Comparison of ENCODE assay signal across 8 cellular contexts in genomic region chr14:22226381-22226780, GRCh38.
A peak's percentile ranks its signal among the peaks of the same experiment; 100 is the strongest.
DNase-seq lines count a peak whose midpoint lies in the region; ATAC-seq, FAIRE-seq and TF ChIP-seq lines count a peak whose summit lies in the region.
"Had no signal": no experiment of that assay in that cellular context is flagged by ENCODE, and none has a peak within 500 bp of the region (broad histone marks: within the 10 kb centered on the region; RNA-seq: fewer than 3 reads in every experiment).

No MANE protein-coding gene starts in this region.

- ATAC-seq in right cardiac atrium (no peak), GM21423 (IDR thresholded peaks at IDR 0.05; ENCODE audit: unreplicated experiment) (no peak)

- TF ChIP-seq CTCF in GM12874 (IDR thresholded peaks at IDR 0.05; ENCODE audit: insufficient read depth, low read depth, low read length), result 0 out of 2 replicates have a peak, but pooled peaks have one; percentile 32

- no peak overlapping the region for H3K4ac ChIP-seq in trophoblast cell (ENCODE audit: low read depth, low read length)

- no CpG with 5 or more reads among the region's 8 CpGs for WGBS in trophoblast cell (ENCODE audit: extremely low coverage, insufficient coverage, insufficient read length)
- WGBS in right cardiac atrium, result 70% methylated on average over 8 of the region's 8 CpGs

- no peak overlapping the region for H3K27ac ChIP-seq in trophoblast cell (ENCODE audit: low read depth, low read length)
- H3K27ac ChIP-seq in right cardiac atrium (ENCODE audit: low read length), result no peak overlapping the region

- H4K12ac ChIP-seq in trophoblast cell (ENCODE audit: low read depth, low read length), result no peak overlapping the region

- H3K27me3 ChIP-seq in trophoblast cell (ENCODE audit: insufficient read depth, low read length) (no peaks in the 10 kb centered on the region), right cardiac atrium (ENCODE audit: control insufficient read depth, insufficient read depth) (no peaks in the 10 kb centered on the region)

- DNase-seq in NCI-H446 (lab: John Stamatoyannopoulos, UW), result peak; percentile 15 to 48
- no peak for DNase-seq in activated naive CD8-positive, alpha-beta T cell treated with anti-CD3 and anti-CD28 coated beads for 36 hours
- peak; percentile 12 to 40 for DNase-seq in trophoblast cell
- DNase-seq in right cardiac atrium, result no peak
- no peak for DNase-seq in HTR-8/SVneo (ENCODE audit: insufficient read length, low spot score)
- DNase-seq: midbrain had no signal

- H4K8ac ChIP-seq in trophoblast cell (ENCODE audit: low read depth, low read length), result no peak overlapping the region

- no peaks in the 10 kb centered on the region for H3K79me2 ChIP-seq in trophoblast cell (ENCODE audit: control insufficient read depth, insufficient read depth, low read length, poor library complexity)

- H3K79me1 ChIP-seq in trophoblast cell (ENCODE audit: low read length), result no peaks in the 10 kb centered on the region

- no peak overlapping the region for H2BK5ac ChIP-seq in trophoblast cell (ENCODE audit: low read depth, low read length, poor library complexity)

- H2BK120ac ChIP-seq in trophoblast cell (ENCODE audit: insufficient read depth, low read length, poor library complexity), result no peak overlapping the region

- no peaks in the 10 kb centered on the region for H3K4me1 ChIP-seq in trophoblast cell (ENCODE audit: control insufficient read depth in 1 of 2, insufficient read depth in 2 of 2, low read length in 2 of 2)
- no peaks in the 10 kb centered on the region for H3K4me1 ChIP-seq in right cardiac atrium (ENCODE audit: control insufficient read depth, insufficient read depth, low read length)

- H4K91ac ChIP-seq in trophoblast cell (ENCODE audit: low read depth, low read length), result no peak overlapping the region

- no peak overlapping the region for H2AK5ac ChIP-seq in trophoblast cell (ENCODE audit: low read length)

- intact Hi-C loops in right cardiac atrium (cut with DNase I), result no loop called here

- no peaks in the 10 kb centered on the region for H3K36me3 Mint-ChIP-seq in activated naive CD8-positive, alpha-beta T cell treated with anti-CD3 and anti-CD28 coated beads for 36 hours

- H3K4me3 Mint-ChIP-seq in activated naive CD8-positive, alpha-beta T cell treated with anti-CD3 and anti-CD28 coated beads for 36 hours, result peak overlapping the region; percentile 59

- no peaks in the 10 kb centered on the region for H3K27me3 Mint-ChIP-seq in activated naive CD8-positive, alpha-beta T cell treated with anti-CD3 and anti-CD28 coated beads for 36 hours

- H3K14ac ChIP-seq in trophoblast cell (ENCODE audit: low read length), result no peak overlapping the region

- FAIRE-seq in HTR-8/SVneo (lab: Jason Lieb, UNC), result no peak

- no peak overlapping the region for H2AFZ ChIP-seq in trophoblast cell (ENCODE audit: insufficient read depth, low read length, poor library complexity)

- H3K9me3 Mint-ChIP-seq in activated naive CD8-positive, alpha-beta T cell treated with anti-CD3 and anti-CD28 coated beads for 36 hours, result no peaks in the 10 kb centered on the region

- peak overlapping the region; percentile 62 for H3K27ac Mint-ChIP-seq in activated naive CD8-positive, alpha-beta T cell treated with anti-CD3 and anti-CD28 coated beads for 36 hours

- no peak overlapping the region for H3K4me3 ChIP-seq in trophoblast cell (ENCODE audit: low read depth, low read length)
- H3K4me3 ChIP-seq in right cardiac atrium (ENCODE audit: low read length), result no peak overlapping the region

- H2BK12ac ChIP-seq in trophoblast cell (ENCODE audit: low read length), result no peak overlapping the region

- no peak overlapping the region for H3K4me2 ChIP-seq in trophoblast cell (ENCODE audit: low read length)

- no peak overlapping the region for H3K18ac ChIP-seq in trophoblast cell (ENCODE audit: low read length)

- H3K9me3 ChIP-seq in trophoblast cell (ENCODE audit: insufficient read depth, low read depth, low read length), result no peaks in the 10 kb centered on the region
- H3K9me3 ChIP-seq in right cardiac atrium (ENCODE audit: control insufficient read depth, low read length), result no peaks in the 10 kb centered on the region

- peaks cover 6% of the 10 kb centered on the region for H3K4me1 Mint-ChIP-seq in activated naive CD8-positive, alpha-beta T cell treated with anti-CD3 and anti-CD28 coated beads for 36 hours

- H3K23ac ChIP-seq in trophoblast cell (ENCODE audit: low read length), result no peak overlapping the region

- no peak overlapping the region for H3K9ac ChIP-seq in trophoblast cell (ENCODE audit: low read length)

- H3K36me3 ChIP-seq in trophoblast cell (ENCODE audit: control insufficient read depth in 1 of 2, insufficient read depth in 2 of 2, low read length in 2 of 2), result no peaks in the 10 kb centered on the region

Comparison
In these comparisons a context has a peak if more than half of its experiments do, and no peak if none do; other contexts are left out.
1. DNase-seq: peak in NCI-H446 (2 of 2) and trophoblast cell (2 of 2); none in activated naive CD8-positive, alpha-beta T cell treated with anti-CD3 and anti-CD28 coated beads for 36 hours (single experiment), right cardiac atrium (0 of 3) and HTR-8/SVneo (single experiment).